In genomic region chr1:193183019-193183643, GRCh38 we compare ENCODE assay signal across 7 cellular contexts. TPM values are rescaled to one million over a fixed set of nuclear protein-coding genes. Genes with fewer than 3 reads are reported as not detected.
DNase-seq lines count a peak whose midpoint lies in the region; ATAC-seq, FAIRE-seq and TF ChIP-seq lines count a peak whose summit lies in the region.

No MANE protein-coding gene starts in this region.

- FAIRE-seq in RCC 7860 (lab: Jason Lieb, UNC): peak; percentile 85

- H3K4me1 Mint-ChIP-seq in GM23338 (peaks cover 28% of the 10 kb centered on the region; the same call in 2 of the 3 replicates), naive B cell (peaks cover 16 to 20% (median 18%) of the 10 kb centered on the region in 3 donors)

- H3K36me3 ChIP-seq in GM23338 (ENCODE audit: insufficient read depth) (no peaks in the 10 kb centered on the region), Loucy (ENCODE audit: insufficient read depth, low read length) (no peaks in the 10 kb centered on the region), endocrine pancreas (ENCODE audit: control insufficient read depth, insufficient read depth, low read length) (no peaks in the 10 kb centered on the region)

- H3K4me3 Mint-ChIP-seq in GM23338 (no peak overlapping the region), naive B cell (no peak overlapping the region)

- H3K4me3 ChIP-seq in GM23338 (no peak overlapping the region), Loucy (ENCODE audit: low read length, poor library complexity, severe bottlenecking) (no peak overlapping the region), endocrine pancreas (ENCODE audit: control insufficient read depth, insufficient read depth, low read length) (peak overlapping the region; percentile 94)

- H3K79me2 ChIP-seq in GM23338 (replicated peaks; ENCODE audit: insufficient read depth): peaks cover 68% of the 10 kb centered on the region
- peaks cover 62% of the 10 kb centered on the region for H3K79me2 ChIP-seq in Loucy (ENCODE audit: insufficient read depth, low read length)

- no peak for ATAC-seq in GM23338
- ATAC-seq in naive B cell (ENCODE audit: low read depth in 2 of 2): peak; percentile 40 to 51
- no peak for ATAC-seq in GM19023 (IDR thresholded peaks at IDR 0.05; ENCODE audit: unreplicated experiment)

- no peaks in the 10 kb centered on the region for H3K9me3 Mint-ChIP-seq in GM23338
- H3K9me3 Mint-ChIP-seq in naive B cell: no peaks in the 10 kb centered on the region

- peaks cover 17% of the 10 kb centered on the region; the same call in 1 of the 2 replicates for H4K20me1 ChIP-seq in GM23338 (replicated peaks; ENCODE audit: insufficient read depth)
- H4K20me1 ChIP-seq in Loucy (ENCODE audit: insufficient read depth, low read length, poor library complexity, severe bottlenecking): peaks cover 73% of the 10 kb centered on the region

- TF ChIP-seq CTCF in GM10266 (IDR thresholded peaks at IDR 0.05; ENCODE audit: control insufficient read depth, insufficient read depth, low read depth, missing control alignments): peak; percentile 76
- peak; percentile 60 to 87 for TF ChIP-seq CTCF in GM23338 (conservative IDR thresholded peaks at IDR 0.05; ENCODE audit: low read depth in 2 of 2)
- TF ChIP-seq CTCF in Loucy (conservative IDR thresholded peaks at IDR 0.05; ENCODE audit: low read length): peak; percentile 89

- H3K9me3 ChIP-seq in Loucy (ENCODE audit: insufficient read depth, low read depth, low read length) (no peaks in the 10 kb centered on the region), endocrine pancreas (ENCODE audit: control insufficient read depth, low read length) (no peaks in the 10 kb centered on the region)

- H3K27me3 ChIP-seq in GM23338 (ENCODE audit: insufficient read depth) (no peaks in the 10 kb centered on the region), Loucy (ENCODE audit: insufficient read depth, low read length, poor library complexity, severe bottlenecking) (no peaks in the 10 kb centered on the region), endocrine pancreas (ENCODE audit: control insufficient read depth, insufficient read depth, low read length) (no peaks in the 10 kb centered on the region)

- H2AFZ ChIP-seq in GM23338 (no peak overlapping the region), Loucy (ENCODE audit: low read length) (no peak overlapping the region)

- H3K36me3 Mint-ChIP-seq in GM23338 (ENCODE audit: low read depth): no peaks in the 10 kb centered on the region
- H3K36me3 Mint-ChIP-seq in naive B cell: no peaks in the 10 kb centered on the region

- no peaks in the 10 kb centered on the region for H3K27me3 Mint-ChIP-seq in GM23338 (ENCODE audit: insufficient read depth, low read depth, poor library complexity)
- no peaks in the 10 kb centered on the region for H3K27me3 Mint-ChIP-seq in naive B cell

- H3K9me2 ChIP-seq in GM23338 (ENCODE audit: insufficient read depth) (no peaks in the 10 kb centered on the region), Loucy (replicated peaks; ENCODE audit: low read depth, low read length) (no peaks in the 10 kb centered on the region)

- H3F3A ChIP-seq in GM23338 (replicated peaks; ENCODE audit: low read depth) (no peaks in the 10 kb centered on the region), Loucy (ENCODE audit: low read depth) (no peaks in the 10 kb centered on the region)

- peak; percentile 6 for DNase-seq in GM10266 (ENCODE audit: extremely low spot score)
- DNase-seq in GM23338 (ENCODE audit: low spot score): peak; percentile 74
- peak; percentile 42 for DNase-seq in RCC 7860 (ENCODE audit: low spot score)
- DNase-seq in naive B cell: peak; percentile 34

- no peak overlapping the region for H3K27ac ChIP-seq in GM23338 (ENCODE audit: low read depth)

- H3K4me1 ChIP-seq in GM23338 (ENCODE audit: insufficient read depth): 0 out of 2 replicates have a peak, but pooled peaks cover 7% of the 10 kb centered on the region
- peaks cover 18% of the 10 kb centered on the region for H3K4me1 ChIP-seq in Loucy (ENCODE audit: insufficient read depth, low read length, poor library complexity, severe bottlenecking)
- peaks cover 32% of the 10 kb centered on the region for H3K4me1 ChIP-seq in endocrine pancreas (ENCODE audit: control insufficient read depth, insufficient read depth, low read length)

- H3K4me2 ChIP-seq in GM23338 (no peak overlapping the region), Loucy (ENCODE audit: low read depth, low read length, poor library complexity, severe bottlenecking) (no peak overlapping the region)

- H3K9ac ChIP-seq in Loucy (ENCODE audit: low read depth, low read length, poor library complexity, severe bottlenecking) (no peak overlapping the region), endocrine pancreas (ENCODE audit: control insufficient read depth, insufficient read depth, low read length) (no peak overlapping the region)

- H3K27ac Mint-ChIP-seq in GM23338 (no peak overlapping the region), naive B cell (no peak overlapping the region)

TF ChIP-seq in GM23338, 12 proteins besides CTCF, POLR2A, EP300 and RAD21:
- TF ChIP-seq NANOG (IDR thresholded peaks at IDR 0.05; ENCODE audit: borderline replicate concordance) (no peak), ETS1 (IDR thresholded peaks at IDR 0.05) (no peak), ZNF114 (CRISPR knock-in tag; IDR thresholded peaks at IDR 0.05) (no peak)

RNA-seq across cellular contexts. Expression of gene B3GALT2, which starts 3.3 kb away (rescaled TPM):
- not detected in 2 replicates for total RNA-seq in GM23338 (2014; rRNA removed; shearing (Covaris generic))
- polyA plus RNA-seq in GM23338 (2016; fragmentation: Nextera tagmentation; extraction: Ambion mirVana) (0.82 and 1.2 TPM in 2 replicates), naive B cell (ENCODE audit: low read depth in 6 of 6) (under 1 TPM in 2 of 6 donors, not detected in 4; 0.22 to 0.34 TPM)

Comparison
In these comparisons a context has a peak if more than half of its experiments do, and no peak if none do; other contexts are left out.
1. DNase-seq: peak in every context shown above with its lines; median percentile 74 in GM23338; 42 in RCC 7860; 34 in naive B cell; 6 in GM10266.
2. ATAC-seq: peak in naive B cell (2 of 2); none in GM23338 (single experiment) and GM19023 (single experiment).
3. Peak in every context shown above with its lines, with median percentiles within 50 percentile points of each other: CTCF ChIP-seq.